ENCODE assay signal across 9 cellular contexts in genomic region chr3:50327129-50327528, GRCh38. TPM values are rescaled to one million over a fixed set of nuclear protein-coding genes. Genes with fewer than 3 reads are reported as not detected.
DNase-seq lines count a peak whose midpoint lies in the region; ATAC-seq and TF ChIP-seq lines count a peak whose summit lies in the region.
"Had no signal": no experiment of that assay in that cellular context is flagged by ENCODE, and none has a peak within 500 bp of the region (broad histone marks: within the 10 kb centered on the region; RNA-seq: fewer than 3 reads in every experiment).

No MANE protein-coding gene starts in this region.

- peak overlapping the region in 2 of 3 donors; percentile 51 to 95 for H3K27ac Mint-ChIP-seq in CD4-positive, CD25-positive, alpha-beta regulatory T cell
- peak overlapping the region; percentile 74 for H3K27ac Mint-ChIP-seq in endothelial cell (ENCODE audit: unreplicated experiment)

- H3K4me3 ChIP-seq in CD4-positive, CD25-positive, alpha-beta regulatory T cell (ENCODE audit: low read depth, low read length), result peak overlapping the region; percentile 58
- H3K4me3 ChIP-seq in OCI-LY1 (ENCODE audit: low read depth, low read length, poor library complexity, severe bottlenecking) (peak overlapping the region; percentile 91), osteoblast (ENCODE audit: insufficient read depth, low read length) (peak overlapping the region; percentile 94)

- H3K4me1 Mint-ChIP-seq in CD4-positive, CD25-positive, alpha-beta regulatory T cell, result peaks cover 2 to 41% (median 11%) of the 10 kb centered on the region in 4 donors
- peaks cover 30% of the 10 kb centered on the region for H3K4me1 Mint-ChIP-seq in endothelial cell (ENCODE audit: unreplicated experiment)

- peaks cover 35% of the 10 kb centered on the region for H3K36me3 ChIP-seq in CD4-positive, CD25-positive, alpha-beta regulatory T cell (ENCODE audit: control insufficient read depth, insufficient read depth, low read length)
- peaks cover 40% of the 10 kb centered on the region for H3K36me3 ChIP-seq in OCI-LY1 (ENCODE audit: insufficient read depth, low read length)
- H3K36me3 ChIP-seq in osteoblast (ENCODE audit: insufficient read depth, low read length), result peaks cover 42% of the 10 kb centered on the region

- H3K4me2 ChIP-seq in OCI-LY1 (ENCODE audit: low read length) (peak overlapping the region; percentile 68), osteoblast (ENCODE audit: insufficient read depth, low read length) (peak overlapping the region; percentile 99)

- H3K36me3 Mint-ChIP-seq in CD4-positive, CD25-positive, alpha-beta regulatory T cell, result peaks cover 10% of the 10 kb centered on the region
- H3K36me3 Mint-ChIP-seq in endothelial cell (ENCODE audit: low read depth, unreplicated experiment), result peaks cover 16% of the 10 kb centered on the region

- no peak for TF ChIP-seq CTCF in OCI-LY1 (IDR thresholded peaks at IDR 0.05; ENCODE audit: low read length)
- TF ChIP-seq CTCF in endothelial cell (IDR thresholded peaks at IDR 0.05; ENCODE audit: unreplicated experiment), result no peak
- TF ChIP-seq CTCF in osteoblast (IDR thresholded peaks at IDR 0.05; ENCODE audit: extremely low read depth, low read depth, low read length), result no peak

- H3K9me3 Mint-ChIP-seq in CD4-positive, CD25-positive, alpha-beta regulatory T cell, result no peaks in the 10 kb centered on the region
- H3K9me3 Mint-ChIP-seq in endothelial cell (ENCODE audit: unreplicated experiment), result no peaks in the 10 kb centered on the region

- H4K20me1 ChIP-seq in OCI-LY1 (ENCODE audit: insufficient read depth, low read length) (no peaks in the 10 kb centered on the region), osteoblast (ENCODE audit: insufficient read depth, low read length) (peaks cover 25% of the 10 kb centered on the region)

- H3K4me3 Mint-ChIP-seq in CD4-positive, CD25-positive, alpha-beta regulatory T cell, result peak overlapping the region; percentile 91 to 96 (median 93)
- peak overlapping the region; percentile 91 for H3K4me3 Mint-ChIP-seq in endothelial cell (ENCODE audit: unreplicated experiment)

- no peak for ATAC-seq in CD4-positive, CD25-positive, alpha-beta regulatory T cell (ENCODE audit: low read depth in 2 of 2)
- no peak for ATAC-seq in GM21737 (IDR thresholded peaks at IDR 0.05; ENCODE audit: unreplicated experiment)

- H3K9me2 ChIP-seq in OCI-LY1 (ENCODE audit: low read depth, low read length), result no peaks in the 10 kb centered on the region

- no peaks in the 10 kb centered on the region for H3F3A ChIP-seq in OCI-LY1 (ENCODE audit: insufficient read depth, low read length)

- H3K27ac ChIP-seq in CD4-positive, CD25-positive, alpha-beta regulatory T cell (ENCODE audit: insufficient read depth, low read length, poor library complexity, severe bottlenecking), result peak overlapping the region; percentile 85
- no peak overlapping the region for H3K27ac ChIP-seq in OCI-LY1 (ENCODE audit: low read depth, low read length, poor library complexity, severe bottlenecking)
- peak overlapping the region; percentile 86 for H3K27ac ChIP-seq in osteoblast (ENCODE audit: low read depth, low read length)

- H3K79me2 ChIP-seq in OCI-LY1 (ENCODE audit: insufficient read depth, low read length) (peaks cover 7% of the 10 kb centered on the region; the same call in 1 of the 2 replicates), osteoblast (ENCODE audit: insufficient read depth, low read length) (peaks cover 44% of the 10 kb centered on the region)

- no peak for DNase-seq in CD4-positive, CD25-positive, alpha-beta regulatory T cell
- DNase-seq in endothelial cell (ENCODE audit: low spot score), result no peak
- DNase-seq in osteoblast (ENCODE audit: insufficient read length, low spot score, missing footprints), result no peak
- no peak for DNase-seq in NCI-H748 (lab: John Stamatoyannopoulos, UW; ENCODE audit: unreplicated experiment)
- DNase-seq in central memory CD4-positive, alpha-beta T cell, result no peak
- DNase-seq in posterior cingulate gyrus, result no peak
- DNase-seq: NCI-H510A had no signal

- H3K27me3 ChIP-seq in CD4-positive, CD25-positive, alpha-beta regulatory T cell (ENCODE audit: control insufficient read depth, insufficient read depth, low read length), result no peaks in the 10 kb centered on the region
- H3K27me3 ChIP-seq in OCI-LY1 (ENCODE audit: insufficient read depth, low read length) (no peaks in the 10 kb centered on the region), osteoblast (ENCODE audit: insufficient read depth, low read length) (no peaks in the 10 kb centered on the region)

- H3K4me1 ChIP-seq in CD4-positive, CD25-positive, alpha-beta regulatory T cell (ENCODE audit: control insufficient read depth, insufficient read depth, low read length, poor library complexity, severe bottlenecking), result peaks cover 22% of the 10 kb centered on the region
- H3K4me1 ChIP-seq in OCI-LY1 (ENCODE audit: insufficient read depth, low read length, severe bottlenecking) (peaks cover 29% of the 10 kb centered on the region), osteoblast (ENCODE audit: insufficient read depth, low read length) (peaks cover 12% of the 10 kb centered on the region)

- H3K9me3 ChIP-seq in CD4-positive, CD25-positive, alpha-beta regulatory T cell (ENCODE audit: control insufficient read depth in 2 of 2, low read length in 2 of 2), result no peaks in the 10 kb centered on the region
- H3K9me3 ChIP-seq in OCI-LY1 (ENCODE audit: low read length) (no peaks in the 10 kb centered on the region), osteoblast (ENCODE audit: low read depth, low read length) (no peaks in the 10 kb centered on the region)

- intact Hi-C loops in posterior cingulate gyrus (cut with DNase I), result loop anchor here (10.0 kb wide), 1 partner anchor 52 kb away; the partner anchor contains the start of gene LSMEM2

- H3K9ac ChIP-seq in OCI-LY1 (ENCODE audit: low read length), result peak overlapping the region; percentile 99

- no peaks in the 10 kb centered on the region for H3K27me3 Mint-ChIP-seq in CD4-positive, CD25-positive, alpha-beta regulatory T cell
- peaks cover 6% of the 10 kb centered on the region for H3K27me3 Mint-ChIP-seq in endothelial cell (ENCODE audit: unreplicated experiment)

- H2AFZ ChIP-seq in OCI-LY1 (ENCODE audit: low read length) (no peak overlapping the region), osteoblast (ENCODE audit: low read length) (no peak overlapping the region)

RNA-seq across cellular contexts. Expression of gene TUSC2, which starts 0.9 kb away (rescaled TPM):
- total RNA-seq in CD4-positive, CD25-positive, alpha-beta regulatory T cell, result 17.5 TPM
- 10 to 100 TPM; 44.6 to 55.6 (median 49.9) TPM for polyA plus RNA-seq in CD4-positive, CD25-positive, alpha-beta regulatory T cell
- total RNA-seq in endothelial cell (ENCODE audit: unreplicated experiment), result 36.4 TPM
- total RNA-seq in osteoblast, result 15.9 and 16.6 TPM in 2 replicates

RNA-seq across cellular contexts. Expression of gene HYAL2, which starts 4.6 kb away (rescaled TPM):
- total RNA-seq in CD4-positive, CD25-positive, alpha-beta regulatory T cell, result 1.5 TPM
- 1 to 10 TPM; 2.7 to 6.5 (median 5.1) TPM for polyA plus RNA-seq in CD4-positive, CD25-positive, alpha-beta regulatory T cell
- total RNA-seq in endothelial cell (ENCODE audit: unreplicated experiment) (214 TPM), osteoblast (32.9 and 34.2 TPM in 2 replicates)

RNA-seq across cellular contexts. Expression of gene RASSF1, which starts 13.5 kb away (rescaled TPM):
- total RNA-seq in CD4-positive, CD25-positive, alpha-beta regulatory T cell, result 76.0 TPM
- polyA plus RNA-seq in CD4-positive, CD25-positive, alpha-beta regulatory T cell, result 10 to 100 TPM; 48.4 to 67.4 (median 54.7) TPM
- 14.8 TPM for total RNA-seq in endothelial cell (ENCODE audit: unreplicated experiment)
- 17.4 and 18.1 TPM in 2 replicates for total RNA-seq in osteoblast

RNA-seq across cellular contexts. Expression of gene ZMYND10, which starts 18.4 kb away (rescaled TPM):
- total RNA-seq in CD4-positive, CD25-positive, alpha-beta regulatory T cell, result 1.6 TPM
- polyA plus RNA-seq in CD4-positive, CD25-positive, alpha-beta regulatory T cell, result under 1 TPM in 1 of 4 donors, not detected in 3; 0.09 TPM
- total RNA-seq in endothelial cell (ENCODE audit: unreplicated experiment) (not detected), osteoblast (0.88 and 2.9 TPM in 2 replicates)

RNA-seq across cellular contexts. Expression of gene NPRL2, which starts 23.4 kb away (rescaled TPM):
- 30.1 TPM for total RNA-seq in CD4-positive, CD25-positive, alpha-beta regulatory T cell
- 10 to 100 TPM; 43.0 to 51.8 (median 49.6) TPM for polyA plus RNA-seq in CD4-positive, CD25-positive, alpha-beta regulatory T cell
- total RNA-seq in endothelial cell (ENCODE audit: unreplicated experiment), result 18.0 TPM
- total RNA-seq in osteoblast, result 21.7 and 22.1 TPM in 2 replicates

Comparison
In these comparisons a context has a peak if more than half of its experiments do, and no peak if none do; other contexts are left out.
1. RNA of gene HYAL2, which starts 4.6 kb away (total RNA-seq): 214 TPM in endothelial cell (single experiment) and 32.9 to 34.2 TPM in osteoblast; 1.5 TPM in CD4-positive, CD25-positive, alpha-beta regulatory T cell (single experiment); every median in the first group is over 10 times any median in the second.
2. Peak in every context shown above with its lines, with median percentiles within 50 percentile points of each other: H3K4me3 ChIP-seq.